16 cellular contexts compared by ENCODE assay signal in genomic region chr3:25045291-25045690, GRCh38.
DNase-seq lines count a peak whose midpoint lies in the region; ATAC-seq, FAIRE-seq and TF ChIP-seq lines count a peak whose summit lies in the region.
"Had no signal": no experiment of that assay in that cellular context is flagged by ENCODE, and none has a peak within 500 bp of the region (broad histone marks: within the 10 kb centered on the region; RNA-seq: fewer than 3 reads in every experiment).

No MANE protein-coding gene starts in this region.

- H3K4me3 Mint-ChIP-seq in HFFc6: no peak overlapping the region; the same call in 1 of the 2 replicates
- H3K4me3 Mint-ChIP-seq: activated T-cell treated with anti-CD3 and anti-CD28 coated beads, Interleukin-2, amount 50 U/mL, for 4 hours had no signal

- no peak for TF ChIP-seq RAD21 in H1 (IDR thresholded peaks at IDR 0.05 in 1 of 2, conservative IDR thresholded peaks at IDR 0.05 in 1 of 2; ENCODE audit: low read depth in 2 of 2, low read length in 2 of 2)

- no peak overlapping the region for H2BK5ac ChIP-seq in H1 (ENCODE audit: low read depth, low read length)
- peak overlapping the region; percentile 10 for H2BK5ac ChIP-seq in trophoblast cell (ENCODE audit: low read depth, low read length, poor library complexity)

- no peak for ATAC-seq in HG02798 (IDR thresholded peaks at IDR 0.05; ENCODE audit: poor library complexity, unreplicated experiment)
- ATAC-seq: activated T-cell treated with anti-CD3 and anti-CD28 coated beads, Interleukin-2, amount 50 U/mL, for 4 hours had no signal

- H3K4me2 ChIP-seq in H1 (ENCODE audit: insufficient read depth in 1 of 2, low read depth in 2 of 2, low read length in 2 of 2) (no peak overlapping the region), trophoblast cell (ENCODE audit: low read length) (no peak overlapping the region)

- H2BK120ac ChIP-seq in H1 (replicated peaks; ENCODE audit: low read depth, low read length): no peak overlapping the region
- no peak overlapping the region for H2BK120ac ChIP-seq in trophoblast cell (ENCODE audit: insufficient read depth, low read length, poor library complexity)

- POLR2A ChIA-PET in H1 (lab: Charles Lee; ENCODE audit: partially characterized antibody): no interaction called here

- H2BK20ac ChIP-seq in H1 (ENCODE audit: low read length): no peak overlapping the region

- TF ChIP-seq POLR2A in H1 (IDR thresholded peaks at IDR 0.05; ENCODE audit: control extremely low read depth in 1 of 2, low read depth in 2 of 2, low read length in 2 of 2): no peak

- no peak overlapping the region for H3K27ac ChIP-seq in H1 (ENCODE audit: low read depth, low read length)
- H3K27ac ChIP-seq in trophoblast cell (ENCODE audit: low read depth, low read length): peak overlapping the region; percentile 51
- H3K27ac ChIP-seq: ascending aorta, ovary, SJCRH30 had no signal

- peak; percentile 84 for DNase-seq in NCI-H69 (lab: John Stamatoyannopoulos, UW)
- no peak for DNase-seq in H1 (ENCODE audit: low read depth in 1 of 2, low spot score in 2 of 2)
- peak; percentile 50 for DNase-seq in inferior parietal cortex (ENCODE audit: extremely low spot score)
- no peak for DNase-seq in trophoblast cell
- no peak for DNase-seq in HFFc6
- no peak for DNase-seq in stimulated activated CD4-positive, alpha-beta T cell treated with anti-CD3 and anti-CD28 coated beads, Interleukin-2, amount 100 ng/mL, for 48 hours
- DNase-seq in NCI-H187 treated with DMSO at 0.1 percent for 48 hours (lab: John Stamatoyannopoulos, UW): no peak
- DNase-seq: activated CD4-positive, CD25-positive, alpha-beta regulatory T cell; activated T-cell treated with anti-CD3 and anti-CD28 coated beads, Interleukin-2, amount 50 U/mL, for 4 hours; GF-D8; kidney; NCI-H510A treated with DMSO at 0.1 percent for 48 hours; ovary had no signal

- H4K20me1 ChIP-seq in H1 (replicated peaks in 1 of 2; ENCODE audit: control insufficient read depth in 1 of 2, insufficient read depth in 2 of 2, low read length in 2 of 2): no peaks in the 10 kb centered on the region

- no peak overlapping the region for H3K9ac ChIP-seq in H1 (replicated peaks in 1 of 4; ENCODE audit: extremely low read depth in 1 of 4, low read depth in 3 of 4, low read length in 3 of 4)
- no peak overlapping the region for H3K9ac ChIP-seq in trophoblast cell (ENCODE audit: low read length)

- H3K56ac ChIP-seq in H1 (replicated peaks; ENCODE audit: insufficient read length, low read depth, low read length): no peak overlapping the region

- 62% methylated on average over 3 of the region's 3 CpGs; no CpG with 5 or more reads in 1 of the 2 experiments for WGBS in H1 (ENCODE audit: extremely low coverage in 1 of 2, insufficient coverage in 1 of 2, insufficient read length in 1 of 2, insufficient replicate concordance in 2 of 2, low coverage in 1 of 2, low lambda C conversion rate in 2 of 2, missing lambda C conversion rate in 1 of 2), 2 experiments
- WGBS in trophoblast cell (ENCODE audit: extremely low coverage, insufficient coverage, insufficient read length): no CpG with 5 or more reads among the region's 3 CpGs

- CTCF ChIA-PET in H1 (lab: Charles Lee; ENCODE audit: partially characterized antibody): interaction anchor here (1.6 to 2.8 kb wide), 2 partner anchors 11 to 15 kb away, joined by 6 to 22 read pairs; no protein-coding TSS in a partner anchor

- no peak overlapping the region for H3K14ac ChIP-seq in H1 (ENCODE audit: insufficient read length)
- H3K14ac ChIP-seq in trophoblast cell (ENCODE audit: low read length): no peak overlapping the region

- no peak overlapping the region for H4K5ac ChIP-seq in H1 (ENCODE audit: insufficient read length, low read depth, low read length)

- no peaks in the 10 kb centered on the region; the same call in 1 of the 2 replicates for H3K27me3 Mint-ChIP-seq in HFFc6 (ENCODE audit: insufficient read depth)

- no peak overlapping the region for H4K8ac ChIP-seq in H1 (ENCODE audit: extremely low read depth, insufficient read depth, low read length)
- no peak overlapping the region for H4K8ac ChIP-seq in trophoblast cell (ENCODE audit: low read depth, low read length)

- H3K79me1 ChIP-seq in H1 (ENCODE audit: low read depth, low read length) (no peaks in the 10 kb centered on the region), trophoblast cell (ENCODE audit: low read length) (peaks cover 2% of the 10 kb centered on the region)

- peaks cover 0 to 3% of the 10 kb centered on the region in 2 experiments; a peak in 1 of 4 replicates for H3K9me3 ChIP-seq in H1 (ENCODE audit: insufficient read depth in 2 of 2, low read depth in 1 of 2, low read length in 1 of 2)
- no peaks in the 10 kb centered on the region for H3K9me3 ChIP-seq in trophoblast cell (ENCODE audit: insufficient read depth, low read depth, low read length)
- H3K9me3 ChIP-seq: ascending aorta, ovary, SJCRH30 had no signal

- no peak for TF ChIP-seq EP300 in H1 (IDR thresholded peaks at IDR 0.05; ENCODE audit: borderline replicate concordance in 1 of 2, low read depth in 2 of 2, low read length in 2 of 2)

- no peaks in the 10 kb centered on the region; the same call in 1 of the 2 replicates for H3K4me1 Mint-ChIP-seq in HFFc6 (ENCODE audit: low read depth)

- no peaks in the 10 kb centered on the region for H3K79me2 ChIP-seq in H1 (ENCODE audit: control insufficient read depth in 1 of 2, insufficient read depth in 2 of 2, low read length in 2 of 2)
- H3K79me2 ChIP-seq in trophoblast cell (ENCODE audit: control insufficient read depth, insufficient read depth, low read length, poor library complexity): no peaks in the 10 kb centered on the region

- H3K18ac ChIP-seq in H1 (ENCODE audit: extremely low read depth, low read length): no peak overlapping the region
- H3K18ac ChIP-seq in trophoblast cell (ENCODE audit: low read length): no peak overlapping the region

- no peak overlapping the region for H3K27ac Mint-ChIP-seq in HFFc6

- H3K36me3 ChIP-seq in H1 (ENCODE audit: control insufficient read depth in 2 of 4, insufficient read depth in 4 of 4, low read length in 3 of 4) (no peaks in the 10 kb centered on the region), trophoblast cell (ENCODE audit: control insufficient read depth in 1 of 2, insufficient read depth in 2 of 2, low read length in 2 of 2) (no peaks in the 10 kb centered on the region)
- H3K36me3 ChIP-seq: ascending aorta, ovary, SJCRH30 had no signal

- H3K4ac ChIP-seq in H1 (replicated peaks; ENCODE audit: insufficient read length, low read depth, low read length) (no peak overlapping the region), trophoblast cell (ENCODE audit: low read depth, low read length) (no peak overlapping the region)

- H4K91ac ChIP-seq in H1 (replicated peaks; ENCODE audit: insufficient read length, low read length): no peak overlapping the region
- peak overlapping the region; percentile 16 for H4K91ac ChIP-seq in trophoblast cell (ENCODE audit: low read depth, low read length)

- H2AK5ac ChIP-seq in H1 (ENCODE audit: low read depth, low read length) (no peak overlapping the region), trophoblast cell (ENCODE audit: low read length) (no peak overlapping the region)

- FAIRE-seq in H1 (lab: Jason Lieb, UNC): no peak

- H3K23ac ChIP-seq in H1 (ENCODE audit: insufficient read length): no peak overlapping the region
- H3K23ac ChIP-seq in trophoblast cell (ENCODE audit: low read length): no peak overlapping the region

- no peak overlapping the region for H2BK15ac ChIP-seq in H1 (ENCODE audit: low read length)

- H3K27me3 ChIP-seq in H1 (replicated peaks in 1 of 4; ENCODE audit: control insufficient read depth in 3 of 4, extremely low read depth in 1 of 4, insufficient read depth in 3 of 4, low read length in 3 of 4) (no peaks in the 10 kb centered on the region), trophoblast cell (ENCODE audit: insufficient read depth, low read length) (no peaks in the 10 kb centered on the region)
- H3K27me3 ChIP-seq: ascending aorta, ovary had no signal

- H3K36me3 Mint-ChIP-seq in HFFc6 (ENCODE audit: low read depth): no peaks in the 10 kb centered on the region

- H2BK12ac ChIP-seq in H1 (ENCODE audit: low read depth, low read length) (no peak overlapping the region), trophoblast cell (ENCODE audit: low read length) (no peak overlapping the region)

- H3K23me2 ChIP-seq in H1 (ENCODE audit: low read depth, low read length): no peaks in the 10 kb centered on the region

- peaks cover 17% of the 10 kb centered on the region for H3K9me3 Mint-ChIP-seq in HFFc6

- no peaks in the 10 kb centered on the region for H3K4me1 ChIP-seq in H1 (replicated peaks in 1 of 4; ENCODE audit: control insufficient read depth in 3 of 4, insufficient read depth in 4 of 4, low read length in 3 of 4)
- no peaks in the 10 kb centered on the region for H3K4me1 ChIP-seq in trophoblast cell (ENCODE audit: control insufficient read depth in 1 of 2, insufficient read depth in 2 of 2, low read length in 2 of 2)
- H3K4me1 ChIP-seq: SJCRH30 had no signal

- TF ChIP-seq CTCF in H1 (IDR thresholded peaks at IDR 0.05; ENCODE audit: control extremely low read depth in 1 of 3, insufficient read depth in 1 of 3, low read depth in 1 of 3, low read length in 3 of 3) (no peak), HFFc6 (IDR thresholded peaks at IDR 0.05) (no peak)

- no peak overlapping the region for H4K12ac ChIP-seq in trophoblast cell (ENCODE audit: low read depth, low read length)

- H2AFZ ChIP-seq in H1 (ENCODE audit: low read length): peak overlapping the region; percentile 18
- H2AFZ ChIP-seq in trophoblast cell (ENCODE audit: insufficient read depth, low read length, poor library complexity): no peak overlapping the region

- no peak overlapping the region for H3K4me3 ChIP-seq in H1 (ENCODE audit: extremely low read depth in 1 of 4, insufficient read depth in 2 of 4, low read depth in 3 of 4, low read length in 4 of 4)
- no peak overlapping the region for H3K4me3 ChIP-seq in trophoblast cell (ENCODE audit: low read depth, low read length)
- H3K4me3 ChIP-seq: ascending aorta, ovary, SJCRH30 had no signal

TF ChIP-seq in H1, 55 proteins besides CTCF, POLR2A, EP300 and RAD21:
- no peak for TF ChIP-seq E2F6 (IDR thresholded peaks at IDR 0.05)
- no peak for TF ChIP-seq SIRT6 (IDR thresholded peaks at IDR 0.05; ENCODE audit: low read length)
- no peak for TF ChIP-seq FOSL1 (IDR thresholded peaks at IDR 0.05; ENCODE audit: insufficient read depth, low read depth, low read length)

Comparison
In these comparisons a context has a peak if more than half of its experiments do, and no peak if none do; other contexts are left out.
1. DNase-seq: peak in NCI-H69 (single experiment) and inferior parietal cortex (single experiment); none in H1 (0 of 2), trophoblast cell (0 of 2), HFFc6 (single experiment), stimulated activated CD4-positive, alpha-beta T cell treated with anti-CD3 and anti-CD28 coated beads, Interleukin-2, amount 100 ng/mL, for 48 hours (0 of 2) and NCI-H187 treated with DMSO at 0.1 percent for 48 hours (single experiment).